ENCODE assay signal across 1 cellular context in genomic region chrX:103442536-103442901, GRCh38.
TF ChIP-seq lines count a peak whose summit lies in the region.

No MANE protein-coding gene starts in this region.

TF ChIP-seq in endothelial cell of umbilical vein, 7 proteins besides CTCF, POLR2A, EP300 and RAD21:
- TF ChIP-seq FOS (IDR thresholded peaks at IDR 0.05; ENCODE audit: borderline replicate concordance, insufficient read depth, low read length): peak; percentile 54
- TF ChIP-seq MAX (IDR thresholded peaks at IDR 0.05; ENCODE audit: insufficient read depth, insufficient read length): no peak
- TF ChIP-seq EZH2 (IDR thresholded peaks at IDR 0.05; ENCODE audit: borderline replicate concordance, low read depth, low read length, severe bottlenecking): no peak
- TF ChIP-seq JUN (IDR thresholded peaks at IDR 0.05; ENCODE audit: borderline replicate concordance, insufficient read depth, insufficient read length, low read depth): peak; percentile 52
- TF ChIP-seq MYC (IDR thresholded peaks at IDR 0.05; ENCODE audit: low read depth, low read length): no peak
- TF ChIP-seq POLR2AphosphoS5 (IDR thresholded peaks at IDR 0.05; ENCODE audit: insufficient read depth, low read depth, low read length): no peak
- no peak for TF ChIP-seq GATA2 (IDR thresholded peaks at IDR 0.05; ENCODE audit: insufficient read depth, insufficient read length, low read depth, low read length)
